ENCODE assay signal across 1 cellular context in the genomic region with DNA sequence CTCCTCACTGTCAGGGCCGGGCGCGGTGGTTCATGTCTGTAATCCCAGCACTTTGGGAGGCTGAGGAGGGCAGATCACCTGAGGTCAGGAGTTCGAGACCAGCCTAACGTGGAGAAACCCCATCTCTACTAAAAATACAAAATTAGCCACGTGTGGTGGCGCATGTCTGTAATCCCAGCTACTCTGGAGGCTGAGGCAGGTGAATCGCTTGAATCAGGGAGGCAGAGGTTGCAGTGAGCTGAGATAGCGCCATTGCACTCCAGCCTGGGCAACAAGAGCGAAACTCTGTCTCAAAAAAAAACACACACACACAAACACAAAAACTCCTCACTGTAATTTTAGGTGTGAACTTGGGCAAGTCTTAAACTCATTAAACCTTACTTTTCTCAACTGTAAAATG.
TF ChIP-seq lines count a peak whose summit lies in the region.

No MANE protein-coding gene starts in this region.

TF ChIP-seq in GM12878, 131 proteins besides CTCF, POLR2A, EP300 and RAD21:
- peak; percentile 60; the same call in 1 of the 2 replicates for TF ChIP-seq ZBTB33 (IDR thresholded peaks at IDR 0.05)
TF ChIP-seq in GM12878: peak in this region for 1; not testable (repeated sequence) for 130.
